2 cellular contexts compared by ENCODE assay signal in the genomic region with DNA sequence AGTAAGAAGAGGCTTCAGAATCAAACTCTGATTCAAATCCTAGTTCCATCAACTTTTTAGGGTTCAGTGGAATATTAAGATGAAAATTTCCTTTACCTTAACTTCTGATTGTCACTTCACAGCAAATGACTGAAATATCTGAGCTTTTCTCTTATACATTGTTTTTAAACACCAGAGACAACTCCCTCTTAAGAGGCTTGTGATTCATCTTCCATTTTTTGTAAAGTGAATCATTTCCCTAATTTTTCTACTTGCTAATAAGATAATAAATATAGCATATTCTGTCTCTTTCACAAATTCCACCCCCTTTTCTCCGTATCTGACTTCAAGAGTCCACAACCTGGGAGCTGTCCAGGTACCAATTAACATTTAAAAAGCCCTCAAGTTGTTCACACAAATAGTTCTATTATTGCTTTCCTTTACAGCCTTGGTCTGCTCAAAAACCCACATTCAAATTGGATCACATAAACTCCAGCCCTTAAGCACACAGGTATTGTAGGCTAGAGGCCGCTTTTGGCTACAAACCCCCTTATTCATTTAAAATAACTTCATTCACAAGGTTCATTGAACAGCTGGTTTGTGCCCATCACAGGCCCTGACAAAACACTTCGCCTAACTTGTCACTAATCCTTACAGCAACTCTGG.
TF ChIP-seq lines count a peak whose summit lies in the region.

No MANE protein-coding gene starts in this region.

TF ChIP-seq in IMR-90, 13 proteins besides CTCF, POLR2A, EP300 and RAD21:
- no peak for TF ChIP-seq RCOR1 (IDR thresholded peaks at IDR 0.05; ENCODE audit: insufficient replicate concordance, low read length)
- TF ChIP-seq CHD1 (IDR thresholded peaks at IDR 0.05; ENCODE audit: low read depth, low read length) = no peak
- TF ChIP-seq, protein P1, sequence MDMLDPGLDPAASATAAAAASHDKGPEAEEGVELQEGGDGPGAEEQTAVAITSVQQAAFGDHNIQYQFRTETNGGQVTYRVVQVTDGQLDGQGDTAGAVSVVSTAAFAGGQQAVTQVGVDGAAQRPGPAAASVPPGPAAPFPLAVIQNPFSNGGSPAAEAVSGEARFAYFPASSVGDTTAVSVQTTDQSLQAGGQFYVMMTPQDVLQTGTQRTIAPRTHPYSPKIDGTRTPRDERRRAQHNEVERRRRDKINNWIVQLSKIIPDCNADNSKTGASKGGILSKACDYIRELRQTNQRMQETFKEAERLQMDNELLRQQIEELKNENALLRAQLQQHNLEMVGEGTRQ (IDR thresholded peaks at IDR 0.05; ENCODE audit: low read depth, low read length) = no peak
- TF ChIP-seq RFX5 (IDR thresholded peaks at IDR 0.05; ENCODE audit: low read depth, low read length) = no peak
- no peak for TF ChIP-seq BHLHE40 (IDR thresholded peaks at IDR 0.05; ENCODE audit: low read depth, low read length)
- TF ChIP-seq MAFK (IDR thresholded peaks at IDR 0.05; ENCODE audit: low read depth, low read length) = no peak
- TF ChIP-seq MXI1 (IDR thresholded peaks at IDR 0.05; ENCODE audit: borderline replicate concordance, low read depth, low read length) = no peak
- TF ChIP-seq MAZ (IDR thresholded peaks at IDR 0.05; ENCODE audit: borderline replicate concordance, low read depth, low read length) = no peak
- no peak for TF ChIP-seq FOS (IDR thresholded peaks at IDR 0.05; ENCODE audit: low read depth, low read length)
- TF ChIP-seq, protein P2, sequence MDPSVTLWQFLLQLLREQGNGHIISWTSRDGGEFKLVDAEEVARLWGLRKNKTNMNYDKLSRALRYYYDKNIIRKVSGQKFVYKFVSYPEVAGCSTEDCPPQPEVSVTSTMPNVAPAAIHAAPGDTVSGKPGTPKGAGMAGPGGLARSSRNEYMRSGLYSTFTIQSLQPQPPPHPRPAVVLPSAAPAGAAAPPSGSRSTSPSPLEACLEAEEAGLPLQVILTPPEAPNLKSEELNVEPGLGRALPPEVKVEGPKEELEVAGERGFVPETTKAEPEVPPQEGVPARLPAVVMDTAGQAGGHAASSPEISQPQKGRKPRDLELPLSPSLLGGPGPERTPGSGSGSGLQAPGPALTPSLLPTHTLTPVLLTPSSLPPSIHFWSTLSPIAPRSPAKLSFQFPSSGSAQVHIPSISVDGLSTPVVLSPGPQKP (IDR thresholded peaks at IDR 0.05; ENCODE audit: borderline replicate concordance, low read depth, low read length) = no peak
- TF ChIP-seq NFE2L2 (IDR thresholded peaks at IDR 0.05; ENCODE audit: low read depth, low read length) = no peak
- TF ChIP-seq CEBPB (IDR thresholded peaks at IDR 0.05; ENCODE audit: low read depth, low read length) = no peak
- TF ChIP-seq SMC3 (IDR thresholded peaks at IDR 0.05; ENCODE audit: low read depth, low read length) = no peak
TF ChIP-seq in IMR-90: peak in this region for 0.

TF ChIP-seq in endothelial cell of umbilical vein, 7 proteins besides CTCF, POLR2A, EP300 and RAD21:
- no peak for TF ChIP-seq EZH2 (IDR thresholded peaks at IDR 0.05; ENCODE audit: borderline replicate concordance, low read depth, low read length, severe bottlenecking)
- no peak for TF ChIP-seq JUN (IDR thresholded peaks at IDR 0.05; ENCODE audit: borderline replicate concordance, insufficient read depth, insufficient read length, low read depth)
- TF ChIP-seq FOS (IDR thresholded peaks at IDR 0.05; ENCODE audit: borderline replicate concordance, insufficient read depth, low read length) = peak; percentile 39
